Comparison of ENCODE assay signal across 24 cellular contexts in the genomic region with DNA sequence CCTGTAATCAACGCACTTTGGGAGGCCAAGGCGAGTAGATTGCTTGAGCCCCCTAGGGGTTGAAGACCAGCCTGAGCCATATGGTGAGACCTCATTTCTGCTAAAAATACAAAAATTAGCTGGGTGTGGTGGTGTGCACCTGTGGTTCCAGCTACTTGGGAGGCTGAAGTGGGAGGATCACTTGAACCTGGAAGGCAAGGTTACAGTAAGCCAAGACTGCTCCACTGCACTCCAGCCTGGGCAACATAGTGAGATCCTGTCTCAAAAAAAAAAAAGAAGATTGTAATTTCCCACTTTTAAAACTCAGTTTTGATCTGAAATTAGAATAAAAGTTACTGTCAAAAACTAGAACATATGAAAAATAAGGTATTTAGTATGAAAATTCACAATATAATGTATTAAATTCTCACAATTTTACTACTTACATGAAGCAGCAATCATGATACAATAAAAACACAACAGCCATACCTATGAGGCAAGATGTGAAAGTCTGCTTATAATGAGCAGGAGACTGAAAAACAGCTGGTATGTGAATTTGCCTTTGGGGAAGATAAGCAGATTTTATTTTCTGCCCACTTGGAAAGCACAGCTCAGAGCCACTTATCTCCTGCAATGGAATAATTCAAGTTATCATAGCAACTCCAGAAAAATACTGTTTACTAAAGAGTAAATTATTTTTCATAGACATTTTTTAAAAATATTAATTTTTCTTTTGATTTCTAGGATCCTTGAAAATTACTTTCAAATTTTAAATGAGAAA.
"Had no signal": no experiment of that assay in that cellular context is flagged by ENCODE, and none has a peak within 500 bp of the region (broad histone marks: within the 10 kb centered on the region; RNA-seq: fewer than 3 reads in every experiment).

No MANE protein-coding gene starts in this region.

- H3K4me2 ChIP-seq: hepatocyte had no signal

- H3K9me3 ChIP-seq: esophagus muscularis mucosa, gastroesophageal sphincter, heart left ventricle, left lung, prostate gland, right atrium auricular region, sigmoid colon, testis, tibial artery had no signal

- H3K4me3 ChIP-seq: esophagus muscularis mucosa, gastroesophageal sphincter, heart left ventricle, hepatocyte, left lung, prostate gland, right atrium auricular region, sigmoid colon, testis, tibial artery had no signal

- H3K27ac Mint-ChIP-seq: effector memory CD8-positive, alpha-beta T cell; naive thymus-derived CD8-positive, alpha-beta T cell; nephron progenitor cell; stimulated activated effector memory CD8-positive, alpha-beta T cell treated with anti-CD3 and anti-CD28 coated beads, Interleukin-12 subunit alpha, Interleukin-12 subunit beta, amount 100 ng/mL, for 72 hours; type B pancreatic cell had no signal

- H3K27me3 Mint-ChIP-seq: effector memory CD8-positive, alpha-beta T cell; naive thymus-derived CD8-positive, alpha-beta T cell; type B pancreatic cell had no signal

- H3K9me3 Mint-ChIP-seq: effector memory CD8-positive, alpha-beta T cell; naive thymus-derived CD8-positive, alpha-beta T cell; nephron progenitor cell; stimulated activated effector memory CD8-positive, alpha-beta T cell treated with anti-CD3 and anti-CD28 coated beads, Interleukin-12 subunit alpha, Interleukin-12 subunit beta, amount 100 ng/mL, for 72 hours; type B pancreatic cell had no signal

- H3K4me1 Mint-ChIP-seq: naive thymus-derived CD8-positive, alpha-beta T cell; stimulated activated effector memory CD8-positive, alpha-beta T cell treated with anti-CD3 and anti-CD28 coated beads, Interleukin-12 subunit alpha, Interleukin-12 subunit beta, amount 100 ng/mL, for 72 hours had no signal

- H3K27ac ChIP-seq: epithelial cell of prostate, esophagus muscularis mucosa, foreskin keratinocyte, gastroesophageal sphincter, heart left ventricle, hepatocyte, left lung, prostate gland, right atrium auricular region, sigmoid colon, testis, tibial artery had no signal

- H3K27me3 ChIP-seq: esophagus muscularis mucosa, foreskin keratinocyte, gastroesophageal sphincter, heart left ventricle, hepatocyte, left lung, right atrium auricular region, sigmoid colon, testis, tibial artery had no signal

- H3K4me3 Mint-ChIP-seq: effector memory CD8-positive, alpha-beta T cell; naive thymus-derived CD8-positive, alpha-beta T cell; nephron progenitor cell; stimulated activated effector memory CD8-positive, alpha-beta T cell treated with anti-CD3 and anti-CD28 coated beads, Interleukin-12 subunit alpha, Interleukin-12 subunit beta, amount 100 ng/mL, for 72 hours; type B pancreatic cell had no signal

- ATAC-seq: effector memory CD8-positive, alpha-beta T cell; foreskin keratinocyte; gastroesophageal sphincter; heart left ventricle; left cardiac atrium; left lung; naive thymus-derived CD8-positive, alpha-beta T cell; stimulated activated effector memory CD8-positive, alpha-beta T cell treated with anti-CD3 and anti-CD28 coated beads, Interleukin-12 subunit alpha, Interleukin-12 subunit beta, amount 100 ng/mL, for 72 hours had no signal

- H3K36me3 ChIP-seq: prostate gland, right atrium auricular region had no signal

- H2AFZ ChIP-seq: hepatocyte had no signal

- H3K79me2 ChIP-seq: hepatocyte had no signal

- DNase-seq: cortex of kidney; effector memory CD8-positive, alpha-beta T cell; foreskin keratinocyte; heart left ventricle; left cardiac atrium; left lung; naive thymus-derived CD8-positive, alpha-beta T cell; nephron progenitor cell; nucleus accumbens; sigmoid colon; stimulated activated CD4-positive, alpha-beta T cell treated with anti-CD3 and anti-CD28 coated beads, Interleukin-2, amount 100 ng/mL, for 24 hours; stimulated activated CD4-positive, alpha-beta T cell treated with anti-CD3 and anti-CD28 coated beads, Interleukin-4, amount 100 ng/mL, for 24 hours; stimulated activated naive CD4-positive, alpha-beta T cell treated with Interleukin-2 at 50 U/mL for 16 hours; substantia nigra; testis; tibial artery had no signal

- H3K4me1 ChIP-seq: esophagus muscularis mucosa, foreskin keratinocyte, gastroesophageal sphincter, heart left ventricle, left lung, prostate gland, right atrium auricular region, sigmoid colon, testis, tibial artery had no signal
